Comparison of ENCODE assay signal across 10 cellular contexts in genomic region chr1:40057310-40058030, GRCh38. TPM values are rescaled to one million over a fixed set of nuclear protein-coding genes. Genes with fewer than 3 reads are reported as not detected.
DNase-seq lines count a peak whose midpoint lies in the region; ATAC-seq lines count a peak whose summit lies in the region.
"Had no signal": no experiment of that assay in that cellular context is flagged by ENCODE, and none has a peak within 500 bp of the region (broad histone marks: within the 10 kb centered on the region; RNA-seq: fewer than 3 reads in every experiment).

No MANE protein-coding gene starts in this region.

- peaks cover 0 to 79% (median 18%) of the 10 kb centered on the region in 3 donors for H3K36me3 Mint-ChIP-seq in naive thymus-derived CD8-positive, alpha-beta T cell

- peak overlapping the region; percentile 0 to 82 (median 74) for H3K4me3 Mint-ChIP-seq in naive thymus-derived CD8-positive, alpha-beta T cell

- H3K27me3 Mint-ChIP-seq in naive thymus-derived CD8-positive, alpha-beta T cell, result no peaks in the 10 kb centered on the region

- no peaks in the 10 kb centered on the region for H3K27me3 ChIP-seq in BLaER1 treated with 17β-estradiol and CSF1 and Interleukin-3, amounts not matched to agents 10 nM and 100 nM

- no peaks in the 10 kb centered on the region for H3K9me3 Mint-ChIP-seq in naive thymus-derived CD8-positive, alpha-beta T cell

- POLR2A ChIA-PET in naive thymus-derived CD8-positive, alpha-beta T cell (lab: Charles Lee), result interaction anchor here (1.4 to 12.3 kb wide), 3 partner anchors 11 to 25 kb away, joined by 4 to 246 read pairs (median 4); partner anchors contain the start of gene CAP1

- ATAC-seq in naive thymus-derived CD8-positive, alpha-beta T cell, result no peak
- ATAC-seq in GM21825 (IDR thresholded peaks at IDR 0.05; ENCODE audit: unreplicated experiment), result no peak
- ATAC-seq in GM18867 (IDR thresholded peaks at IDR 0.05; ENCODE audit: unreplicated experiment), result no peak

- H3K4me2 ChIP-seq in BLaER1 treated with 17β-estradiol and CSF1 and Interleukin-3, amounts not matched to agents 10 nM and 100 nM, result peak overlapping the region; percentile 78 to 100 (median 91); a peak in 21 of 22 replicates

- DNase-seq in HUDEP-2 (lab: John Stamatoyannopoulos, UW; ENCODE audit: unreplicated experiment in 76 of 76), result peak in 60 of 76 experiments; percentile 7 to 91 (median 65)
- DNase-seq in naive thymus-derived CD8-positive, alpha-beta T cell, result no peak
- no peak for DNase-seq in HuH-7.5 (ENCODE audit: low spot score)
- no peak for DNase-seq in NOMO-1 treated with dmso at 0.1 percent for 144 hours (lab: John Stamatoyannopoulos, UW; ENCODE audit: unreplicated experiment)
- DNase-seq: activated CD4-positive, alpha-beta T cell treated with anti-CD3 and anti-CD28 coated beads for 1 hour; NCI-H1417 had no signal

- peaks cover 69 to 100% (median 97%) of the 10 kb centered on the region in 10 experiments for H3K4me1 ChIP-seq in BLaER1 treated with 17β-estradiol and CSF1 and Interleukin-3, amounts not matched to agents 10 nM and 100 nM

- peaks cover 47 to 99% (median 95%) of the 10 kb centered on the region in 4 donors for H3K4me1 Mint-ChIP-seq in naive thymus-derived CD8-positive, alpha-beta T cell

- H3K36me3 ChIP-seq in BLaER1 treated with 17β-estradiol and CSF1 and Interleukin-3, amounts not matched to agents 10 nM and 100 nM, result peaks cover 60 to 95% (median 81%) of the 10 kb centered on the region in 11 experiments

- H3K9ac ChIP-seq in BLaER1 treated with 17β-estradiol and CSF1 and Interleukin-3, amounts not matched to agents 10 nM and 100 nM, result peak overlapping the region; percentile 5 to 87 (median 82); a peak in 21 of 22 replicates

- no peaks in the 10 kb centered on the region for H3K9me3 ChIP-seq in BLaER1 treated with 17β-estradiol and CSF1 and Interleukin-3, amounts not matched to agents 10 nM and 100 nM (replicated peaks in 1 of 11)

- H4K20me1 ChIP-seq in BLaER1 treated with 17β-estradiol and CSF1 and Interleukin-3, amounts not matched to agents 10 nM and 100 nM, result peaks cover 0 to 99% (median 0%) of the 10 kb centered on the region in 11 experiments; a peak in 9 of 22 replicates

- peak overlapping the region; percentile 82 to 96 (median 91) for H3K27ac Mint-ChIP-seq in naive thymus-derived CD8-positive, alpha-beta T cell

- peak overlapping the region in 1 of 10 experiments; percentile 21; a peak in 2 of 20 replicates for H3K4me3 ChIP-seq in BLaER1 treated with 17β-estradiol and CSF1 and Interleukin-3, amounts not matched to agents 10 nM and 100 nM

- H3K27ac ChIP-seq in BLaER1 treated with 17β-estradiol and CSF1 and Interleukin-3, amounts not matched to agents 10 nM and 100 nM, result peak overlapping the region; percentile 75 to 99 (median 97); a peak in 21 of 22 replicates
- H3K27ac ChIP-seq in angular gyrus (ENCODE audit: low read depth, low read length), result peak overlapping the region; percentile 5

RNA-seq across cellular contexts. Expression of gene CAP1, which starts 16.9 kb away (rescaled TPM):
- total RNA-seq in naive thymus-derived CD8-positive, alpha-beta T cell, result 100 to 1,000 TPM; 313 to 314 TPM
- 100 to 1,000 TPM; 610 to 675 (median 672) TPM for polyA plus RNA-seq in naive thymus-derived CD8-positive, alpha-beta T cell

RNA-seq across cellular contexts. Expression of gene PPT1, which starts 39.6 kb away (rescaled TPM):
- total RNA-seq in naive thymus-derived CD8-positive, alpha-beta T cell, result 10 to 100 TPM; 70.9 to 72.9 TPM
- 100 to 1,000 TPM; 236 to 267 (median 237) TPM for polyA plus RNA-seq in naive thymus-derived CD8-positive, alpha-beta T cell

Comparison
In these comparisons a context has a peak if more than half of its experiments do, and no peak if none do; other contexts are left out.
1. DNase-seq: peak in HUDEP-2 (60 of 76); none in naive thymus-derived CD8-positive, alpha-beta T cell (0 of 10), HuH-7.5 (single experiment) and NOMO-1 treated with dmso at 0.1 percent for 144 hours (single experiment).